ENCODE assay signal across 25 cellular contexts in genomic region chr7:127858915-127859189, GRCh38.
DNase-seq lines count a peak whose midpoint lies in the region; ATAC-seq and TF ChIP-seq lines count a peak whose summit lies in the region.
"Had no signal": no experiment of that assay in that cellular context is flagged by ENCODE, and none has a peak within 500 bp of the region (broad histone marks: within the 10 kb centered on the region; RNA-seq: fewer than 3 reads in every experiment).

No MANE protein-coding gene starts in this region.

- H3K27me3 Mint-ChIP-seq in natural killer cell treated with Interleukin-12 subunit alpha and Interleukin-12 subunit beta and Interleukin-15 and Interleukin-18, amount 100 ng/mL, for 72 hours = peaks cover 0 to 2% of the 10 kb centered on the region in 2 donors
- H3K27me3 Mint-ChIP-seq: dendritic cell treated with granulocyte-macrophage colony-stimulating factor and Interleukin-4, amounts not matched to agents 40 ng/mL and 50 ng/mL, for 4 days; naive B cell; stimulated activated naive CD8-positive, alpha-beta T cell treated with anti-CD3 and anti-CD28 coated beads, Interleukin-15, Interleukin-2, amounts not matched to agents 100 ng/mL and 50 ng/mL, for 24 hours had no signal

- no peak overlapping the region for H3K4me2 ChIP-seq in Karpas-422 (ENCODE audit: low read depth, low read length, poor library complexity, severe bottlenecking)

- no peak overlapping the region for H3K4me3 ChIP-seq in Karpas-422 (ENCODE audit: low read length)
- H3K4me3 ChIP-seq: cardiac muscle cell, spleen, transverse colon had no signal

- no peak overlapping the region for H2AFZ ChIP-seq in Karpas-422 (ENCODE audit: low read length)

- H3K9me3 ChIP-seq in Karpas-422 (ENCODE audit: low read length) = no peaks in the 10 kb centered on the region
- H3K9me3 ChIP-seq: spleen, transverse colon had no signal

- H3K79me2 ChIP-seq in Karpas-422 (ENCODE audit: low read length) = peaks cover 73% of the 10 kb centered on the region

- no peak overlapping the region for H3K9ac ChIP-seq in Karpas-422 (ENCODE audit: low read length)

- peak; percentile 10 for DNase-seq in GM13976 (ENCODE audit: low spot score)
- no peak for DNase-seq in left ventricle myocardium superior
- DNase-seq in natural killer cell treated with Interleukin-12 subunit alpha and Interleukin-12 subunit beta and Interleukin-15 and Interleukin-18, amount 100 ng/mL, for 72 hours (ENCODE audit: low spot score) = no peak
- no peak for DNase-seq in Karpas-422
- no peak for DNase-seq in effector CD4-positive, alpha-beta T cell
- DNase-seq: activated CD4-positive, alpha-beta T cell treated with anti-CD3 and anti-CD28 coated beads, Interleukin-2, amount 50 U/mL, for 4 hours; CD4-positive, alpha-beta memory T cell; GF-D8; H7; IMR-90; mesendoderm; MM.1S; naive B cell; NCI-H146; NCI-H524 treated with DMSO at 0.1 percent for 48 hours; occipital lobe; spleen; stimulated activated CD4-positive, alpha-beta T cell treated with anti-CD3 and anti-CD28 coated beads, Interleukin-4, amount 100 ng/mL, for 24 hours; transverse colon had no signal

- peak; percentile 46 for ATAC-seq in GM21515 (IDR thresholded peaks at IDR 0.05; ENCODE audit: unreplicated experiment)
- peak; percentile 49 for ATAC-seq in HG03280 (IDR thresholded peaks at IDR 0.05; ENCODE audit: unreplicated experiment)
- peak; percentile 38 for ATAC-seq in left ventricle myocardium superior
- ATAC-seq in natural killer cell treated with Interleukin-12 subunit alpha and Interleukin-12 subunit beta and Interleukin-15 and Interleukin-18, amount 100 ng/mL, for 72 hours = no peak
- ATAC-seq in GM21423 (IDR thresholded peaks at IDR 0.05; ENCODE audit: unreplicated experiment) = no peak

- H3K4me3 Mint-ChIP-seq in natural killer cell treated with Interleukin-12 subunit alpha and Interleukin-12 subunit beta and Interleukin-15 and Interleukin-18, amount 100 ng/mL, for 72 hours = no peak overlapping the region
- H3K4me3 Mint-ChIP-seq: dendritic cell treated with granulocyte-macrophage colony-stimulating factor and Interleukin-4, amounts not matched to agents 40 ng/mL and 50 ng/mL, for 4 days; naive B cell; stimulated activated naive CD8-positive, alpha-beta T cell treated with anti-CD3 and anti-CD28 coated beads, Interleukin-15, Interleukin-2, amounts not matched to agents 100 ng/mL and 50 ng/mL, for 24 hours had no signal

- H3K27ac Mint-ChIP-seq in natural killer cell treated with Interleukin-12 subunit alpha and Interleukin-12 subunit beta and Interleukin-15 and Interleukin-18, amount 100 ng/mL, for 72 hours = no peak overlapping the region
- H3K27ac Mint-ChIP-seq: dendritic cell treated with granulocyte-macrophage colony-stimulating factor and Interleukin-4, amounts not matched to agents 40 ng/mL and 50 ng/mL, for 4 days; naive B cell; stimulated activated naive CD8-positive, alpha-beta T cell treated with anti-CD3 and anti-CD28 coated beads, Interleukin-15, Interleukin-2, amounts not matched to agents 100 ng/mL and 50 ng/mL, for 24 hours had no signal

- H3K36me3 ChIP-seq in Karpas-422 (ENCODE audit: insufficient read depth, low read length) = no peaks in the 10 kb centered on the region
- H3K36me3 ChIP-seq: cardiac muscle cell, transverse colon had no signal

- in situ Hi-C loops in GM13976 (cut with MboI; ENCODE audit: low sequenced_read_pairs, unreplicated experiment) = no loop called here

- intact Hi-C loops in left ventricle myocardium superior (cut with micrococcal nuclease) = no loop called here

- no peak for TF ChIP-seq CTCF in GM13976 (IDR thresholded peaks at IDR 0.05; ENCODE audit: borderline replicate concordance, control extremely low read depth, extremely low read depth, insufficient read depth, missing control alignments)

- H3K36me3 Mint-ChIP-seq in natural killer cell treated with Interleukin-12 subunit alpha and Interleukin-12 subunit beta and Interleukin-15 and Interleukin-18, amount 100 ng/mL, for 72 hours = peaks cover 10% of the 10 kb centered on the region
- H3K36me3 Mint-ChIP-seq: naive B cell had no signal

- H3K9me2 ChIP-seq in Karpas-422 (replicated peaks; ENCODE audit: insufficient read depth, low read length) = no peaks in the 10 kb centered on the region

- 0 out of 2 replicates have a peak, but pooled peaks cover 4% of the 10 kb centered on the region for H3K4me1 ChIP-seq in Karpas-422 (ENCODE audit: low read length)

- no peaks in the 10 kb centered on the region for H3K27me3 ChIP-seq in Karpas-422 (ENCODE audit: low read length)
- H3K27me3 ChIP-seq: cardiac muscle cell, spleen, transverse colon had no signal

- H3K27ac ChIP-seq in Karpas-422 (ENCODE audit: low read length) = no peak overlapping the region
- H3K27ac ChIP-seq: cardiac muscle cell, spleen had no signal

- peaks cover 43 to 45% of the 10 kb centered on the region in 2 donors for H3K4me1 Mint-ChIP-seq in natural killer cell treated with Interleukin-12 subunit alpha and Interleukin-12 subunit beta and Interleukin-15 and Interleukin-18, amount 100 ng/mL, for 72 hours (ENCODE audit: low read depth in 2 of 2)

- H3K9me3 Mint-ChIP-seq in natural killer cell treated with Interleukin-12 subunit alpha and Interleukin-12 subunit beta and Interleukin-15 and Interleukin-18, amount 100 ng/mL, for 72 hours = no peaks in the 10 kb centered on the region
- H3K9me3 Mint-ChIP-seq: dendritic cell treated with granulocyte-macrophage colony-stimulating factor and Interleukin-4, amounts not matched to agents 40 ng/mL and 50 ng/mL, for 4 days; naive B cell; stimulated activated naive CD8-positive, alpha-beta T cell treated with anti-CD3 and anti-CD28 coated beads, Interleukin-15, Interleukin-2, amounts not matched to agents 100 ng/mL and 50 ng/mL, for 24 hours had no signal

- no peaks in the 10 kb centered on the region for H4K20me1 ChIP-seq in Karpas-422 (ENCODE audit: insufficient read depth, low read depth, low read length)

Comparison
In these comparisons a context has a peak if more than half of its experiments do, and no peak if none do; other contexts are left out.
1. ATAC-seq: peak in GM21515 (single experiment), HG03280 (single experiment) and left ventricle myocardium superior (single experiment); none in natural killer cell treated with Interleukin-12 subunit alpha and Interleukin-12 subunit beta and Interleukin-15 and Interleukin-18, amount 100 ng/mL, for 72 hours (0 of 2) and GM21423 (single experiment).